In genomic region chr6:80234411-80234810, GRCh38 we compare ENCODE assay signal across 29 cellular contexts.
"Had no signal": no experiment of that assay in that cellular context is flagged by ENCODE, and none has a peak within 500 bp of the region (broad histone marks: within the 10 kb centered on the region; RNA-seq: fewer than 3 reads in every experiment).

No MANE protein-coding gene starts in this region.

- H3K27me3 ChIP-seq: heart right ventricle, hepatocyte, left lung, pancreas, spleen, suprapubic skin, tibial artery, upper lobe of right lung had no signal

- H3K27ac ChIP-seq: heart right ventricle, hepatocyte, left lung, lower lobe of right lung, pancreas, prostate gland, spleen, suprapubic skin, thoracic aorta, tibial artery, upper lobe of right lung had no signal

- H3K4me3 Mint-ChIP-seq: mesothelial cell of epicardium; naive thymus-derived CD4-positive, alpha-beta T cell; natural killer cell treated with Interleukin-12 subunit alpha and Interleukin-12 subunit beta and Interleukin-15 and Interleukin-18, amount 100 ng/mL, for 72 hours; neural crest cell; stimulated activated effector memory CD8-positive, alpha-beta T cell treated with anti-CD3 and anti-CD28 coated beads, Interleukin-12 subunit alpha, Interleukin-12 subunit beta, amount 100 ng/mL, for 72 hours; stimulated activated naive CD8-positive, alpha-beta T cell treated with anti-CD3 and anti-CD28 coated beads, Interleukin-15, Interleukin-2, amounts not matched to agents 100 ng/mL and 50 ng/mL, for 24 hours had no signal

- H3K4me1 Mint-ChIP-seq: neural crest cell; stimulated activated effector memory CD8-positive, alpha-beta T cell treated with anti-CD3 and anti-CD28 coated beads, Interleukin-12 subunit alpha, Interleukin-12 subunit beta, amount 100 ng/mL, for 72 hours had no signal

- H3K4me1 ChIP-seq: left lung, lower lobe of right lung, pancreas, prostate gland, spleen, suprapubic skin, tibial artery, upper lobe of right lung had no signal

- H3K36me3 ChIP-seq: heart right ventricle, left lung, lower lobe of right lung, pancreas, prostate gland, spleen, suprapubic skin, thoracic aorta, tibial artery, upper lobe of right lung had no signal

- H3K27me3 Mint-ChIP-seq: naive thymus-derived CD4-positive, alpha-beta T cell; natural killer cell treated with Interleukin-12 subunit alpha and Interleukin-12 subunit beta and Interleukin-15 and Interleukin-18, amount 100 ng/mL, for 72 hours; stimulated activated naive CD8-positive, alpha-beta T cell treated with anti-CD3 and anti-CD28 coated beads, Interleukin-15, Interleukin-2, amounts not matched to agents 100 ng/mL and 50 ng/mL, for 24 hours had no signal

- H3K9me3 Mint-ChIP-seq: natural killer cell treated with Interleukin-12 subunit alpha and Interleukin-12 subunit beta and Interleukin-15 and Interleukin-18, amount 100 ng/mL, for 72 hours; neural crest cell; stimulated activated effector memory CD8-positive, alpha-beta T cell treated with anti-CD3 and anti-CD28 coated beads, Interleukin-12 subunit alpha, Interleukin-12 subunit beta, amount 100 ng/mL, for 72 hours; stimulated activated naive CD8-positive, alpha-beta T cell treated with anti-CD3 and anti-CD28 coated beads, Interleukin-15, Interleukin-2, amounts not matched to agents 100 ng/mL and 50 ng/mL, for 24 hours had no signal

- H3K4me3 ChIP-seq: heart right ventricle, hepatocyte, left lung, lower lobe of right lung, pancreas, prostate gland, spleen, suprapubic skin, thoracic aorta, tibial artery, upper lobe of right lung had no signal

- H3K36me3 Mint-ChIP-seq: natural killer cell treated with Interleukin-12 subunit alpha and Interleukin-12 subunit beta and Interleukin-15 and Interleukin-18, amount 100 ng/mL, for 72 hours; stimulated activated effector memory CD8-positive, alpha-beta T cell treated with anti-CD3 and anti-CD28 coated beads, Interleukin-12 subunit alpha, Interleukin-12 subunit beta, amount 100 ng/mL, for 72 hours had no signal

- DNase-seq: heart right ventricle; islet precursor cell; left lung; lower lobe of right lung; mammary epithelial cell; mesendoderm; naive thymus-derived CD4-positive, alpha-beta T cell; nucleus accumbens; pancreas; posterior cingulate gyrus; retina; right cardiac atrium; small intestine; spleen; stimulated activated CD4-positive, alpha-beta T cell treated with anti-CD3 and anti-CD28 coated beads, Interleukin-4, amount 100 ng/mL, for 24 hours; stimulated activated naive CD4-positive, alpha-beta T cell; tibial artery; trophoblast cell; upper lobe of right lung had no signal

- ATAC-seq: heart right ventricle; left lung; lower lobe of right lung; naive thymus-derived CD4-positive, alpha-beta T cell; natural killer cell treated with Interleukin-12 subunit alpha and Interleukin-12 subunit beta and Interleukin-15 and Interleukin-18, amount 100 ng/mL, for 72 hours; right cardiac atrium; sciatic nerve; stimulated activated effector memory CD8-positive, alpha-beta T cell treated with anti-CD3 and anti-CD28 coated beads, Interleukin-12 subunit alpha, Interleukin-12 subunit beta, amount 100 ng/mL, for 72 hours; upper lobe of right lung had no signal

- H3K27ac Mint-ChIP-seq: mesothelial cell of epicardium; naive thymus-derived CD4-positive, alpha-beta T cell; natural killer cell treated with Interleukin-12 subunit alpha and Interleukin-12 subunit beta and Interleukin-15 and Interleukin-18, amount 100 ng/mL, for 72 hours; stimulated activated effector memory CD8-positive, alpha-beta T cell treated with anti-CD3 and anti-CD28 coated beads, Interleukin-12 subunit alpha, Interleukin-12 subunit beta, amount 100 ng/mL, for 72 hours; stimulated activated naive CD8-positive, alpha-beta T cell treated with anti-CD3 and anti-CD28 coated beads, Interleukin-15, Interleukin-2, amounts not matched to agents 100 ng/mL and 50 ng/mL, for 24 hours had no signal

- H3K9me3 ChIP-seq: lower lobe of right lung, pancreas, prostate gland, suprapubic skin, thoracic aorta, tibial artery, upper lobe of right lung had no signal
